1 cellular context compared by ENCODE assay signal in genomic region chr19:4454952-4455738, GRCh38.
TF ChIP-seq lines count a peak whose summit lies in the region.

No MANE protein-coding gene starts in this region.

TF ChIP-seq in GM12878, 131 proteins besides CTCF, POLR2A, EP300 and RAD21:
- TF ChIP-seq SIX5 (IDR thresholded peaks at IDR 0.05; ENCODE audit: low read depth, low read length, severe bottlenecking) (no peak), SREBF2 (IDR thresholded peaks at IDR 0.05; ENCODE audit: low read length) (no peak)
